ENCODE assay signal across 19 cellular contexts in genomic region chr14:61357118-61357517, GRCh38. TPM values are rescaled to one million over a fixed set of nuclear protein-coding genes. Genes with fewer than 3 reads are reported as not detected.
DNase-seq lines count a peak whose midpoint lies in the region; ATAC-seq, FAIRE-seq and TF ChIP-seq lines count a peak whose summit lies in the region.
"Had no signal": no experiment of that assay in that cellular context is flagged by ENCODE, and none has a peak within 500 bp of the region (broad histone marks: within the 10 kb centered on the region; RNA-seq: fewer than 3 reads in every experiment).

No MANE protein-coding gene starts in this region.

- H3K36me3 ChIP-seq in CD8-positive, alpha-beta memory T cell (ENCODE audit: insufficient read depth, low read length), result no peaks in the 10 kb centered on the region
- H3K36me3 ChIP-seq in osteoblast (ENCODE audit: insufficient read depth, low read length) (no peaks in the 10 kb centered on the region), kidney (ENCODE audit: control insufficient read depth in 1 of 2, insufficient read depth in 2 of 2, low read length in 2 of 2) (no peaks in the 10 kb centered on the region)
- H3K36me3 ChIP-seq: neural progenitor cell had no signal

- no peak for ATAC-seq in HG03439 (IDR thresholded peaks at IDR 0.05; ENCODE audit: unreplicated experiment)
- ATAC-seq: Panc1, SK-N-SH treated with all-trans-retinoic acid at 6 μM for 48 hours had no signal

- H3K4me3 Mint-ChIP-seq in activated CD4-positive, alpha-beta T cell treated with anti-CD3 and anti-CD28 coated beads, Interleukin-2, amount 10 ng/mL, durations not matched to agents 24 days and 14 days, result peak overlapping the region; percentile 77
- H3K4me3 Mint-ChIP-seq in CD8-positive, alpha-beta memory T cell, result peak overlapping the region; percentile 53 to 76 (median 69)
- H3K4me3 Mint-ChIP-seq in activated naive CD8-positive, alpha-beta T cell, result peak overlapping the region; percentile 71
- H3K4me3 Mint-ChIP-seq: CD14-positive monocyte, HFFc6, neural progenitor cell had no signal

- CTCF ChIA-PET in CD8-positive, alpha-beta memory T cell (lab: Charles Lee), result interaction anchor here (1.2 to 1.3 kb wide), 2 partner anchors 11 to 26 kb away, joined by 4 read pairs; no protein-coding TSS in a partner anchor

- no peaks in the 10 kb centered on the region for H3K79me2 ChIP-seq in osteoblast (ENCODE audit: insufficient read depth, low read length)
- H3K79me2 ChIP-seq: hepatocyte had no signal

- DNase-seq in activated CD4-positive, alpha-beta T cell treated with anti-CD3 and anti-CD28 coated beads, Interleukin-2, amount 10 ng/mL, durations not matched to agents 24 days and 14 days, result no peak
- DNase-seq in activated CD4-positive, alpha-beta T cell treated with anti-CD3 and anti-CD28 coated beads, Interleukin-2, amount 50 U/mL, for 1 hour, result no peak
- no peak for DNase-seq in CD8-positive, alpha-beta memory T cell
- DNase-seq in osteoblast (ENCODE audit: insufficient read length, low spot score, missing footprints) (peak; percentile 25), kidney (no peak), substantia nigra (lab: John Stamatoyannopoulos, UW) (no peak)
- DNase-seq: amniotic stem cell; effector CD4-positive, alpha-beta T cell; HFFc6; NCI-H526 treated with DMSO at 0.1 percent for 48 hours; stimulated activated CD4-positive, alpha-beta T cell treated with anti-CD3 and anti-CD28 coated beads, Interleukin-12 subunit alpha, Interleukin-12 subunit beta, amount 100 ng/mL, for 4 hours had no signal

- intact Hi-C loops in activated CD4-positive, alpha-beta T cell treated with anti-CD3 and anti-CD28 coated beads, Interleukin-2, amount 10 ng/mL, durations not matched to agents 24 days and 14 days (cut with micrococcal nuclease), result loop anchor here (1.0 to 5.0 kb wide), 3 partner anchors 9 to 35 kb away; partner anchors contain the start of gene PRKCH
- intact Hi-C loops in kidney (cut with DNase I), result no loop called here

- H3K9ac ChIP-seq in kidney (ENCODE audit: low read length in 2 of 2), result no peak overlapping the region
- H3K9ac ChIP-seq: neural progenitor cell had no signal

- H3K27me3 ChIP-seq in CD8-positive, alpha-beta memory T cell (ENCODE audit: insufficient read depth, low read length, poor library complexity, severe bottlenecking), result no peaks in the 10 kb centered on the region
- no peaks in the 10 kb centered on the region for H3K27me3 ChIP-seq in osteoblast (ENCODE audit: insufficient read depth, low read length)
- H3K27me3 ChIP-seq: hepatocyte, neural progenitor cell had no signal

- H3K4me2 ChIP-seq in osteoblast (ENCODE audit: insufficient read depth, low read length), result no peak overlapping the region
- H3K4me2 ChIP-seq: hepatocyte, neural progenitor cell had no signal

- no peaks in the 10 kb centered on the region for H3K9me3 Mint-ChIP-seq in activated CD4-positive, alpha-beta T cell treated with anti-CD3 and anti-CD28 coated beads, Interleukin-2, amount 10 ng/mL, durations not matched to agents 24 days and 14 days
- H3K9me3 Mint-ChIP-seq in CD8-positive, alpha-beta memory T cell, result no peaks in the 10 kb centered on the region
- no peaks in the 10 kb centered on the region for H3K9me3 Mint-ChIP-seq in activated naive CD8-positive, alpha-beta T cell (ENCODE audit: low read depth)
- H3K9me3 Mint-ChIP-seq: CD14-positive monocyte, HFFc6, neural progenitor cell had no signal

- H3K27me3 Mint-ChIP-seq in activated CD4-positive, alpha-beta T cell treated with anti-CD3 and anti-CD28 coated beads, Interleukin-2, amount 10 ng/mL, durations not matched to agents 24 days and 14 days, result no peaks in the 10 kb centered on the region
- H3K27me3 Mint-ChIP-seq in CD8-positive, alpha-beta memory T cell, result no peaks in the 10 kb centered on the region
- H3K27me3 Mint-ChIP-seq in activated naive CD8-positive, alpha-beta T cell, result no peaks in the 10 kb centered on the region

- H3K4me1 ChIP-seq in CD8-positive, alpha-beta memory T cell (ENCODE audit: insufficient read depth, low read length), result peaks cover 98% of the 10 kb centered on the region
- peaks cover 5% of the 10 kb centered on the region for H3K4me1 ChIP-seq in osteoblast (ENCODE audit: insufficient read depth, low read length)
- peaks cover 0 to 3% of the 10 kb centered on the region in 2 donors for H3K4me1 ChIP-seq in kidney (ENCODE audit: control insufficient read depth in 1 of 2, insufficient read depth in 1 of 2, low read depth in 1 of 2, low read length in 2 of 2)
- H3K4me1 ChIP-seq: neural progenitor cell had no signal

- H3K4me1 Mint-ChIP-seq in activated CD4-positive, alpha-beta T cell treated with anti-CD3 and anti-CD28 coated beads, Interleukin-2, amount 10 ng/mL, durations not matched to agents 24 days and 14 days, result peaks cover 74% of the 10 kb centered on the region
- peaks cover 81 to 96% (median 87%) of the 10 kb centered on the region in 3 donors for H3K4me1 Mint-ChIP-seq in CD8-positive, alpha-beta memory T cell
- H3K4me1 Mint-ChIP-seq in activated naive CD8-positive, alpha-beta T cell (ENCODE audit: low read depth), result peaks cover 92% of the 10 kb centered on the region

- H4K20me1 ChIP-seq in osteoblast (ENCODE audit: insufficient read depth, low read length), result no peaks in the 10 kb centered on the region

- H3K4me3 ChIP-seq in CD8-positive, alpha-beta memory T cell (ENCODE audit: low read length), result peak overlapping the region; percentile 2
- H3K4me3 ChIP-seq in osteoblast (ENCODE audit: insufficient read depth, low read length), result no peak overlapping the region
- no peak overlapping the region for H3K4me3 ChIP-seq in kidney (ENCODE audit: low read length in 2 of 2)
- H3K4me3 ChIP-seq: hepatocyte, neural progenitor cell had no signal

- peaks cover 42% of the 10 kb centered on the region for H3K36me3 Mint-ChIP-seq in activated CD4-positive, alpha-beta T cell treated with anti-CD3 and anti-CD28 coated beads, Interleukin-2, amount 10 ng/mL, durations not matched to agents 24 days and 14 days (ENCODE audit: low read depth)
- peaks cover 0 to 59% (median 23%) of the 10 kb centered on the region in 3 donors for H3K36me3 Mint-ChIP-seq in CD8-positive, alpha-beta memory T cell
- peaks cover 34% of the 10 kb centered on the region for H3K36me3 Mint-ChIP-seq in activated naive CD8-positive, alpha-beta T cell
- H3K36me3 Mint-ChIP-seq: neural progenitor cell had no signal

- POLR2A ChIA-PET in CD8-positive, alpha-beta memory T cell (lab: Charles Lee), result interaction anchor here (0.7 to 1.3 kb wide), 4 partner anchors 9 to 43 kb away, joined by 3 to 5 read pairs (median 4); no protein-coding TSS in a partner anchor

- no peaks in the 10 kb centered on the region for H3K9me3 ChIP-seq in CD8-positive, alpha-beta memory T cell (ENCODE audit: low read length)
- H3K9me3 ChIP-seq in osteoblast (ENCODE audit: low read depth, low read length) (no peaks in the 10 kb centered on the region), kidney (ENCODE audit: control insufficient read depth in 1 of 2, low read length in 2 of 2) (no peaks in the 10 kb centered on the region)

- TF ChIP-seq CTCF in osteoblast (IDR thresholded peaks at IDR 0.05; ENCODE audit: extremely low read depth, low read depth, low read length) (no peak), kidney (IDR thresholded peaks at IDR 0.05; ENCODE audit: borderline replicate concordance, extremely low read depth, insufficient read depth) (no peak)

- FAIRE-seq in kidney (lab: Jason Lieb, UNC), result no peak
- FAIRE-seq: A204.1 had no signal

- H2AFZ ChIP-seq in osteoblast (ENCODE audit: low read length), result no peak overlapping the region
- H2AFZ ChIP-seq: hepatocyte, neural progenitor cell had no signal

- peak overlapping the region; percentile 75 for H3K27ac Mint-ChIP-seq in activated CD4-positive, alpha-beta T cell treated with anti-CD3 and anti-CD28 coated beads, Interleukin-2, amount 10 ng/mL, durations not matched to agents 24 days and 14 days
- peak overlapping the region; percentile 21 to 93 (median 88) for H3K27ac Mint-ChIP-seq in CD8-positive, alpha-beta memory T cell
- H3K27ac Mint-ChIP-seq in activated naive CD8-positive, alpha-beta T cell, result peak overlapping the region; percentile 96
- H3K27ac Mint-ChIP-seq: HFFc6, neural progenitor cell had no signal

- H3K27ac ChIP-seq in CD8-positive, alpha-beta memory T cell (ENCODE audit: low read depth, low read length), result no peak overlapping the region
- H3K27ac ChIP-seq in osteoblast (ENCODE audit: low read depth, low read length) (no peak overlapping the region), kidney (ENCODE audit: low read depth in 2 of 2, low read length in 2 of 2) (no peak overlapping the region), substantia nigra (ENCODE audit: low read depth, low read length, poor library complexity, severe bottlenecking) (no peak overlapping the region)
- H3K27ac ChIP-seq: hepatocyte, neural progenitor cell had no signal

RNA-seq across cellular contexts. Expression of gene PRKCH, which starts 35.7 kb away (rescaled TPM):
- 108 and 118 TPM in 2 replicates for total RNA-seq in activated CD4-positive, alpha-beta T cell treated with anti-CD3 and anti-CD28 coated beads, Interleukin-2, amount 10 ng/mL, durations not matched to agents 24 days and 14 days
- 100 to 1,000 TPM; 165 to 166 TPM for total RNA-seq in CD8-positive, alpha-beta memory T cell
- polyA plus RNA-seq in CD8-positive, alpha-beta memory T cell, result 369 TPM
- total RNA-seq in osteoblast, result 3.2 and 3.3 TPM in 2 replicates
- 47.0 TPM for total RNA-seq in kidney
- polyA plus RNA-seq in kidney (ENCODE audit: insufficient read depth, low read depth, low replicate concordance), result 8.3 TPM

Comparison
In these comparisons a context has a peak if more than half of its experiments do, and no peak if none do; other contexts are left out.
1. RNA of gene PRKCH, which starts 35.7 kb away (total RNA-seq): 165 to 166 TPM in CD8-positive, alpha-beta memory T cell, 108 to 118 TPM in activated CD4-positive, alpha-beta T cell treated with anti-CD3 and anti-CD28 coated beads, Interleukin-2, amount 10 ng/mL, durations not matched to agents 24 days and 14 days and 47.0 TPM in kidney (single experiment); 3.2 to 3.3 TPM in osteoblast; every median in the first group is over 10 times any median in the second.
2. Peak in every context shown above with its lines, with median percentiles within 50 percentile points of each other: H3K27ac Mint-ChIP-seq and H3K4me3 Mint-ChIP-seq.